In genomic region chr5:40502736-40503135, GRCh38 we compare ENCODE assay signal across 12 cellular contexts.
DNase-seq lines count a peak whose midpoint lies in the region; ATAC-seq and TF ChIP-seq lines count a peak whose summit lies in the region.
"Had no signal": no experiment of that assay in that cellular context is flagged by ENCODE, and none has a peak within 500 bp of the region (broad histone marks: within the 10 kb centered on the region; RNA-seq: fewer than 3 reads in every experiment).

No MANE protein-coding gene starts in this region.

- in situ Hi-C loops in GM13976 (cut with MboI; ENCODE audit: low sequenced_read_pairs, unreplicated experiment): no loop called here

- TF ChIP-seq CTCF in GM13976 (IDR thresholded peaks at IDR 0.05; ENCODE audit: borderline replicate concordance, control extremely low read depth, extremely low read depth, insufficient read depth, missing control alignments): no peak

- peak; percentile 49 for ATAC-seq in GM19397 (IDR thresholded peaks at IDR 0.05; ENCODE audit: unreplicated experiment)
- peak; percentile 72 for ATAC-seq in HG02981 (IDR thresholded peaks at IDR 0.05; ENCODE audit: unreplicated experiment)
- ATAC-seq in HG02840 (IDR thresholded peaks at IDR 0.05; ENCODE audit: low FRiP score, unreplicated experiment): no peak

- DNase-seq in Ammon's horn (ENCODE audit: low spot score) (peak; percentile 13), NOMO-1 treated with dmso at 0.1 percent for 144 hours (lab: John Stamatoyannopoulos, UW; ENCODE audit: unreplicated experiment) (peak; percentile 78), NCI-H2171 (lab: John Stamatoyannopoulos, UW) (no peak), GM13976 (ENCODE audit: low spot score) (no peak), NCI-H524 treated with DMSO at 0.1 percent for 48 hours (lab: John Stamatoyannopoulos, UW) (no peak)
- DNase-seq: 8988T; activated CD8-positive, alpha-beta memory T cell treated with anti-CD3 and anti-CD28 coated beads, Interleukin-2, amount 50 U/mL, for 48 hours; Caco-2; NCI-H187 treated with DMSO at 0.1 percent for 48 hours had no signal

Comparison
In these comparisons a context has a peak if more than half of its experiments do, and no peak if none do; other contexts are left out.
1. DNase-seq: peak in Ammon's horn (single experiment) and NOMO-1 treated with dmso at 0.1 percent for 144 hours (single experiment); none in NCI-H2171 (single experiment), GM13976 (single experiment) and NCI-H524 treated with DMSO at 0.1 percent for 48 hours (single experiment).